In genomic region chr12:56723352-56723751, GRCh38 we compare ENCODE assay signal across 8 cellular contexts. TPM values are rescaled to one million over a fixed set of nuclear protein-coding genes. Genes with fewer than 3 reads are reported as not detected.
A peak's percentile ranks its signal among the peaks of the same experiment; 100 is the strongest.
DNase-seq lines count a peak whose midpoint lies in the region; ATAC-seq and TF ChIP-seq lines count a peak whose summit lies in the region.

No MANE protein-coding gene starts in this region.

- TF ChIP-seq CTCF in BE2C (IDR thresholded peaks at IDR 0.05; ENCODE audit: low read depth, low read length) (no peak), LNCaP clone FGC (IDR thresholded peaks at IDR 0.05; ENCODE audit: control insufficient read depth, extremely low read depth, insufficient read depth) (no peak), dorsolateral prefrontal cortex (IDR thresholded peaks at IDR 0.05 in 54 of 56, conservative IDR thresholded peaks at IDR 0.05 in 2 of 56; ENCODE audit: low read depth in 1 of 56, partially characterized antibody in 56 of 56) (no peak), nephron progenitor cell (IDR thresholded peaks at IDR 0.05) (no peak)

- H3K36me3 ChIP-seq in BE2C: peaks cover 63% of the 10 kb centered on the region

- no peak for ATAC-seq in GM21529 (IDR thresholded peaks at IDR 0.05; ENCODE audit: unreplicated experiment)
- ATAC-seq in GM21367 (IDR thresholded peaks at IDR 0.05; ENCODE audit: unreplicated experiment): no peak

- no peak overlapping the region for H3K27ac Mint-ChIP-seq in nephron progenitor cell

- H3K9me3 Mint-ChIP-seq in nephron progenitor cell: no peaks in the 10 kb centered on the region

- H3K4me3 Mint-ChIP-seq in nephron progenitor cell: peak overlapping the region; percentile 99

- peak overlapping the region in 44 of 59 donors; percentile 0 to 99 (median 96) for H3K27ac ChIP-seq in dorsolateral prefrontal cortex

- peaks cover 5% of the 10 kb centered on the region for H3K4me1 ChIP-seq in BE2C

- H3K4me1 Mint-ChIP-seq in nephron progenitor cell: peaks cover 67% of the 10 kb centered on the region

- H3K27me3 Mint-ChIP-seq in nephron progenitor cell (ENCODE audit: low read depth, poor library complexity): peaks cover 4% of the 10 kb centered on the region

- no peaks in the 10 kb centered on the region for H3K9me3 ChIP-seq in BE2C

- intact Hi-C loops in dorsolateral prefrontal cortex (cut with DNase I): loop anchor here in 1 of 2 donors (5.0 kb wide), 1 partner anchor 86 kb away; no protein-coding TSS in a partner anchor

- no peaks in the 10 kb centered on the region for H3K27me3 ChIP-seq in BE2C
- no peaks in the 10 kb centered on the region for H3K27me3 ChIP-seq in dorsolateral prefrontal cortex

- peaks cover 53% of the 10 kb centered on the region for H3K36me3 Mint-ChIP-seq in nephron progenitor cell (ENCODE audit: low read depth)

- H3K4me3 ChIP-seq in BE2C (ENCODE audit: low read depth, low read length) (peak overlapping the region; percentile 100), LNCaP clone FGC (ENCODE audit: low read depth, low read length) (peak overlapping the region; percentile 71), dorsolateral prefrontal cortex (peak overlapping the region in 58 of 59 donors; percentile 15 to 100 (median 89))

- DNase-seq in BE2C (no peak), LNCaP clone FGC (ENCODE audit: low read depth) (no peak), dorsolateral prefrontal cortex (no peak), nephron progenitor cell (no peak), NCI-H2196 (lab: John Stamatoyannopoulos, UW; ENCODE audit: unreplicated experiment) (no peak)
- no peak for DNase-seq in stimulated activated CD4-positive, alpha-beta T cell treated with anti-CD3 and anti-CD28 coated beads, Interleukin-15, amount 100 ng/mL, for 24 hours

RNA-seq across cellular contexts. Expression of gene NACA, which starts 1.7 kb away (rescaled TPM):
- polyA plus RNA-seq in BE2C (2012; ENCODE audit: insufficient read depth, insufficient read length, low read depth): 1,068 TPM
- total RNA-seq in dorsolateral prefrontal cortex: 100 to 1,000 TPM; 265 to 487 (median 373) TPM

RNA-seq across cellular contexts. Expression of gene PRIM1, which starts 28.8 kb away (rescaled TPM):
- polyA plus RNA-seq in BE2C (2012; ENCODE audit: insufficient read depth, insufficient read length, low read depth): 4.0 TPM
- 10 to 100 TPM in 64 of 120 experiments, 1 to 10 TPM in 56; 5.5 to 17.4 (median 10.2) TPM for total RNA-seq in dorsolateral prefrontal cortex

RNA-seq across cellular contexts. Expression of gene PTGES3, which starts 35.3 kb away (rescaled TPM):
- polyA plus RNA-seq in BE2C (2012; ENCODE audit: insufficient read depth, insufficient read length, low read depth): 219 TPM
- total RNA-seq in dorsolateral prefrontal cortex: 100 to 1,000 TPM; 109 to 354 (median 170) TPM

RNA-seq across cellular contexts. Expression of gene HSD17B6, which starts 39.8 kb away (rescaled TPM):
- polyA plus RNA-seq in BE2C (2012; ENCODE audit: insufficient read depth, insufficient read length, low read depth): 5.7 TPM
- total RNA-seq in dorsolateral prefrontal cortex: 10 to 100 TPM in 94 of 120 experiments, 1 to 10 TPM in 26; 5.9 to 37.3 (median 12.2) TPM
